In genomic region chr6:1576711-1577110, GRCh38 we compare ENCODE assay signal across 27 cellular contexts. TPM values are rescaled to one million over a fixed set of nuclear protein-coding genes. Genes with fewer than 3 reads are reported as not detected.
"Had no signal": no experiment of that assay in that cellular context is flagged by ENCODE, and none has a peak within 500 bp of the region (broad histone marks: within the 10 kb centered on the region; RNA-seq: fewer than 3 reads in every experiment).

No MANE protein-coding gene starts in this region.

- H3K4me1 Mint-ChIP-seq: immature natural killer cell; memory B cell; naive thymus-derived CD4-positive, alpha-beta T cell; stimulated activated naive B cell treated with anti-CD40 and anti-IgM and Interleukin-4, amounts not matched to agents 10 μg/mL and 1 μg/mL and 100 μg/mL, for 72 hours had no signal

- H3K27ac ChIP-seq: ovary, upper lobe of right lung had no signal

- H3K4me3 Mint-ChIP-seq: immature natural killer cell; memory B cell; naive thymus-derived CD4-positive, alpha-beta T cell; natural killer cell treated with Interleukin-12 subunit alpha and Interleukin-12 subunit beta and Interleukin-15 and Interleukin-18, amount 100 ng/mL, for 72 hours; stimulated activated naive B cell treated with anti-CD40 and anti-IgM and Interleukin-4, amounts not matched to agents 10 μg/mL and 1 μg/mL and 100 μg/mL, for 72 hours had no signal

- H3K27ac Mint-ChIP-seq: immature natural killer cell; memory B cell; naive thymus-derived CD4-positive, alpha-beta T cell; natural killer cell treated with Interleukin-12 subunit alpha and Interleukin-12 subunit beta and Interleukin-15 and Interleukin-18, amount 100 ng/mL, for 72 hours; progenitor cell of endocrine pancreas; stimulated activated naive B cell treated with anti-CD40 and anti-IgM and Interleukin-4, amounts not matched to agents 10 μg/mL and 1 μg/mL and 100 μg/mL, for 72 hours had no signal

- H3K36me3 Mint-ChIP-seq: memory B cell had no signal

- FAIRE-seq: islet of Langerhans, kidney, urothelium cell line had no signal

- DNase-seq: heart left ventricle; immature natural killer cell; kidney; left ventricle myocardium inferior; midbrain; mucosa of descending colon; naive thymus-derived CD4-positive, alpha-beta T cell; nucleus accumbens; ovary; retina; right cardiac atrium; stimulated activated CD4-positive, alpha-beta T cell treated with anti-CD3 and anti-CD28 coated beads, Interleukin-12 subunit alpha, Interleukin-12 subunit beta, amount 100 ng/mL, for 4 hours; stimulated activated CD4-positive, alpha-beta T cell treated with anti-CD3 and anti-CD28 coated beads, Interleukin-15, amount 100 ng/mL, for 24 hours; stimulated activated CD4-positive, alpha-beta T cell treated with anti-CD3 and anti-CD28 coated beads, Interleukin-2, amount 100 ng/mL, for 24 hours; stimulated activated CD4-positive, alpha-beta T cell treated with anti-CD3 and anti-CD28 coated beads, Interleukin-4, amount 100 ng/mL, for 1 hour; stimulated activated naive B cell treated with anti-CD40 and anti-IgM and Interleukin-4, amounts not matched to agents 10 μg/mL and 1 μg/mL and 100 μg/mL, for 72 hours; stimulated activated naive CD8-positive, alpha-beta T cell treated with anti-CD3 and anti-CD28 coated beads, Interleukin-15, Interleukin-2, amounts not matched to agents 100 U/mL and 50 U/mL, for 24 hours; stomach; thyroid gland; trophoblast cell; upper lobe of right lung had no signal

- ATAC-seq: heart left ventricle; mucosa of descending colon; naive thymus-derived CD4-positive, alpha-beta T cell; natural killer cell treated with Interleukin-12 subunit alpha and Interleukin-12 subunit beta and Interleukin-15 and Interleukin-18, amount 100 ng/mL, for 72 hours; right cardiac atrium; sciatic nerve; stimulated activated naive B cell treated with anti-CD40 and anti-IgM and Interleukin-4, amounts not matched to agents 10 μg/mL and 1 μg/mL and 100 μg/mL, for 72 hours; stimulated activated naive CD8-positive, alpha-beta T cell treated with anti-CD3 and anti-CD28 coated beads, Interleukin-15, Interleukin-2, amounts not matched to agents 100 U/mL and 50 U/mL, for 24 hours; upper lobe of right lung had no signal

RNA-seq across cellular contexts. Expression of gene FOXC1, which starts 33.0 kb away (rescaled TPM):
- total RNA-seq: naive thymus-derived CD4-positive, alpha-beta T cell had no signal
